In genomic region chr10:5500162-5500670, GRCh38 we compare ENCODE assay signal across 24 cellular contexts. TPM values are rescaled to one million over a fixed set of nuclear protein-coding genes. Genes with fewer than 3 reads are reported as not detected.
"Had no signal": no experiment of that assay in that cellular context is flagged by ENCODE, and none has a peak within 500 bp of the region (broad histone marks: within the 10 kb centered on the region; RNA-seq: fewer than 3 reads in every experiment).

No MANE protein-coding gene starts in this region.

- H3K36me3 Mint-ChIP-seq: activated naive CD4-positive, alpha-beta T cell treated with anti-CD3 and anti-CD28 coated beads, Interleukin-2, amount 10 ng/mL, durations not matched to agents 7 days and 5 days; immature natural killer cell had no signal

- DNase-seq: activated B cell treated with CpG ODN at 0.5 μM for 24 hours; activated CD4-positive, alpha-beta T cell treated with anti-CD3 and anti-CD28 coated beads for 4 hours; activated CD4-positive, alpha-beta T cell treated with anti-CD3 and anti-CD28 coated beads, Interleukin-2, amount 50 U/mL, for 48 hours; activated naive CD4-positive, alpha-beta T cell treated with anti-CD3 and anti-CD28 coated beads, Interleukin-2, amount 10 ng/mL, durations not matched to agents 7 days and 5 days; activated T-cell treated with anti-CD3 and anti-CD28 coated beads, Interleukin-2, amount 50 U/mL, for 48 hours; caudate nucleus; effector memory CD4-positive, alpha-beta T cell; foreskin keratinocyte; immature natural killer cell; left ventricle myocardium inferior; nucleus accumbens; stimulated activated CD4-positive, alpha-beta T cell treated with anti-CD3 and anti-CD28 coated beads, Interleukin-4, amount 100 ng/mL, for 4 hours; stimulated activated naive CD8-positive, alpha-beta T cell treated with anti-CD3 and anti-CD28 coated beads, Interleukin-15, Interleukin-2, amounts not matched to agents 100 U/mL and 50 U/mL, for 24 hours; T1000; thyroid gland had no signal

- H3K4me2 ChIP-seq: hepatocyte had no signal

- H3K4me1 Mint-ChIP-seq: activated B cell treated with CpG ODN at 0.5 μM for 24 hours; activated naive CD4-positive, alpha-beta T cell treated with anti-CD3 and anti-CD28 coated beads, Interleukin-2, amount 10 ng/mL, durations not matched to agents 7 days and 5 days; immature natural killer cell had no signal

- H3K4me3 Mint-ChIP-seq: activated B cell treated with CpG ODN at 0.5 μM for 24 hours; activated naive CD4-positive, alpha-beta T cell treated with anti-CD3 and anti-CD28 coated beads, Interleukin-2, amount 10 ng/mL, durations not matched to agents 7 days and 5 days; immature natural killer cell; nephron had no signal

- H3K79me2 ChIP-seq: hepatocyte had no signal

- H3K27ac Mint-ChIP-seq: activated B cell treated with CpG ODN at 0.5 μM for 24 hours; activated naive CD4-positive, alpha-beta T cell treated with anti-CD3 and anti-CD28 coated beads, Interleukin-2, amount 10 ng/mL, durations not matched to agents 7 days and 5 days; immature natural killer cell; nephron had no signal

- H3K27ac ChIP-seq: foreskin keratinocyte, hepatocyte, left ventricle myocardium inferior had no signal

- H3K4me1 ChIP-seq: left ventricle myocardium inferior had no signal

- H3K4me3 ChIP-seq: hepatocyte, left ventricle myocardium inferior, thyroid gland had no signal

- ATAC-seq: foreskin keratinocyte; stimulated activated naive CD8-positive, alpha-beta T cell treated with anti-CD3 and anti-CD28 coated beads, Interleukin-15, Interleukin-2, amounts not matched to agents 100 U/mL and 50 U/mL, for 24 hours had no signal

- H3K9me3 Mint-ChIP-seq: activated B cell treated with CpG ODN at 0.5 μM for 24 hours; activated naive CD4-positive, alpha-beta T cell treated with anti-CD3 and anti-CD28 coated beads, Interleukin-2, amount 10 ng/mL, durations not matched to agents 7 days and 5 days; immature natural killer cell; nephron had no signal

- H3K36me3 ChIP-seq: left ventricle myocardium inferior, thyroid gland had no signal

- H3K27me3 ChIP-seq: foreskin keratinocyte, hepatocyte, thyroid gland had no signal

- H3K9me3 ChIP-seq: left ventricle myocardium inferior, thyroid gland had no signal

RNA-seq across cellular contexts. Expression of gene CALML5, which starts 0.8 kb away (rescaled TPM):
- total RNA-seq: activated B cell treated with CpG ODN at 0.5 μM for 24 hours; dermis microvascular lymphatic vessel endothelial cell; glomerular endothelial cell; hepatocyte; left ventricle myocardium inferior; lung microvascular endothelial cell; renal cortical epithelial cell; subcutaneous adipose tissue; T-helper 1 cell treated with Interleukin-12 subunit alpha and Interleukin-12 subunit beta and Interleukin-4 antibody, amounts not matched to agents 30 ng/mL and 1 ng/mL, for 36 hours; thyroid gland; urinary bladder had no signal
- polyA plus RNA-seq: hepatocyte, immature natural killer cell, urinary bladder had no signal

RNA-seq across cellular contexts. Expression of gene CALML3, which starts 24.5 kb away (rescaled TPM):
- total RNA-seq: activated B cell treated with CpG ODN at 0.5 μM for 24 hours; dermis microvascular lymphatic vessel endothelial cell; glomerular endothelial cell; hepatocyte; left ventricle myocardium inferior; lung microvascular endothelial cell; renal cortical epithelial cell; subcutaneous adipose tissue; T-helper 1 cell treated with Interleukin-12 subunit alpha and Interleukin-12 subunit beta and Interleukin-4 antibody, amounts not matched to agents 30 ng/mL and 1 ng/mL, for 36 hours; urinary bladder had no signal
- polyA plus RNA-seq: hepatocyte, immature natural killer cell, urinary bladder had no signal
